In the genomic region with DNA sequence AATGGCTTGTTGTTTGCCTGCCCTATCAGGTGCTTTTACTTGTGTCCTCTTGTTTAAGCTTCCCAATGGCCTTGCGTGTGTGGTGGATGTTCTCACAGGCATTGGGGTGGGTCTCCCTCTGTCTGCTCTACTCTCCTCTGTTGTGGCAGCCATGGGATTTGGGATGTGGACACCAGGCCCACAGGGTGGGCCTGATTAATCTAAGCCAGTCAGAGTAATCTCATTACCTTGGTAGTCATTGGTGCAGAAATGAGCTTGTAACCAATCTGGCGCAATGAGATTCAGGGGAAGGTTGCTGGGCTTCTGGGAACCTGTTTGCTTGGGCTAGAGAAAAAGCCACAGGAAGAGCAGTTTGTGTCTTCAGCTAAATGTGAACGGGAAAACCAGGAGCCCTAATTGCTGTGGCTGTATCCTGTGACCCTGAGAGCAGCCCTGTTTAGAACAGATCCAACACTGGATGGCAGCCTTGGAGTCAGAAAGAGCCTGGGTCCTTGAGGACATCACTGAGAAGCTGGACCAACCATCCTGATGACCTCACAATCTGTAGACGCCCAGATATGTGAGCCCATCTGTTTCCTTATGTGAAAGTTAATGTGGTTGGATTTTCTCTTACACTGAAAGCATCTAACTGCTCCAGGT, we compare ENCODE assay signal across 12 cellular contexts.
A peak's percentile ranks its signal among the peaks of the same experiment; 100 is the strongest.
DNase-seq lines count a peak whose midpoint lies in the region; ATAC-seq and TF ChIP-seq lines count a peak whose summit lies in the region.
"Had no signal": no experiment of that assay in that cellular context is flagged by ENCODE, and none has a peak within 500 bp of the region (broad histone marks: within the 10 kb centered on the region; RNA-seq: fewer than 3 reads in every experiment).

No MANE protein-coding gene starts in this region.

- TF ChIP-seq CTCF in GM23338 (conservative IDR thresholded peaks at IDR 0.05; ENCODE audit: low read depth in 2 of 2) (peak; percentile 17 to 53; a peak in 3 of 4 replicates), esophagus squamous epithelium (IDR thresholded peaks at IDR 0.05) (peak in 1 of 6 experiments; percentile 14), breast epithelium (IDR thresholded peaks at IDR 0.05) (no peak)

- H3K9me3 Mint-ChIP-seq in GM23338, result no peaks in the 10 kb centered on the region; the same call in 1 of the 3 replicates
- H3K9me3 Mint-ChIP-seq: activated CD8-positive, alpha-beta T cell treated with anti-CD3 and anti-CD28 coated beads for 36 hours had no signal

- H3F3A ChIP-seq in GM23338 (replicated peaks; ENCODE audit: low read depth), result 0 out of 2 replicates have a peak, but pooled peaks cover 4% of the 10 kb centered on the region

- no peaks in the 10 kb centered on the region for H4K20me1 ChIP-seq in GM23338 (replicated peaks; ENCODE audit: insufficient read depth)

- H2AFZ ChIP-seq in GM23338, result no peak overlapping the region

- peaks cover 7% of the 10 kb centered on the region; the same call in 2 of the 3 replicates for H3K36me3 Mint-ChIP-seq in GM23338 (ENCODE audit: low read depth)

- H3K4me2 ChIP-seq in GM23338, result no peak overlapping the region

- no peak overlapping the region for H3K4me3 Mint-ChIP-seq in GM23338
- H3K4me3 Mint-ChIP-seq: activated CD8-positive, alpha-beta T cell treated with anti-CD3 and anti-CD28 coated beads for 36 hours had no signal

- H3K27ac Mint-ChIP-seq in GM23338, result no peak overlapping the region
- H3K27ac Mint-ChIP-seq: activated CD8-positive, alpha-beta T cell treated with anti-CD3 and anti-CD28 coated beads for 36 hours had no signal

- WGBS in esophagus squamous epithelium, 2 donors, result 64 to 72% methylated on average over 4 of the region's 4 CpGs

- H3K9me3 ChIP-seq in esophagus squamous epithelium (no peaks in the 10 kb centered on the region), breast epithelium (no peaks in the 10 kb centered on the region)
- H3K9me3 ChIP-seq: prostate gland had no signal

- H3K27ac ChIP-seq in GM23338 (ENCODE audit: low read depth) (no peak overlapping the region), esophagus squamous epithelium (peak overlapping the region in 3 of 4 donors; percentile 3 to 84 (median 48)), breast epithelium (no peak overlapping the region)
- H3K27ac ChIP-seq: prostate gland had no signal

- H3K4me3 ChIP-seq in GM23338 (no peak overlapping the region), esophagus squamous epithelium (no peak overlapping the region), breast epithelium (no peak overlapping the region)
- H3K4me3 ChIP-seq: prostate gland had no signal

- H3K36me3 ChIP-seq in GM23338 (ENCODE audit: insufficient read depth) (no peaks in the 10 kb centered on the region), esophagus squamous epithelium (no peaks in the 10 kb centered on the region), breast epithelium (no peaks in the 10 kb centered on the region)
- H3K36me3 ChIP-seq: prostate gland had no signal

- H3K4me1 Mint-ChIP-seq in GM23338, result peaks cover 56% of the 10 kb centered on the region

- in situ Hi-C loops in KBM-7 (cut with MboI; ENCODE audit: low pct_unique_long_range_greater_than_20kb, low sequenced_read_pairs), result no loop called here

- peaks cover 12% of the 10 kb centered on the region for H3K9me2 ChIP-seq in GM23338 (ENCODE audit: insufficient read depth)

- H3K27me3 ChIP-seq in GM23338 (ENCODE audit: insufficient read depth) (no peaks in the 10 kb centered on the region), esophagus squamous epithelium (no peaks in the 10 kb centered on the region), breast epithelium (no peaks in the 10 kb centered on the region)

- H3K4me1 ChIP-seq in GM23338 (ENCODE audit: insufficient read depth) (peaks cover 54% of the 10 kb centered on the region), esophagus squamous epithelium (peaks cover 8 to 71% (median 19%) of the 10 kb centered on the region in 3 donors), breast epithelium (no peaks in the 10 kb centered on the region)
- H3K4me1 ChIP-seq: prostate gland had no signal

- intact Hi-C loops in esophagus squamous epithelium (cut with DNase I), result no loop called here
- intact Hi-C loops in breast epithelium (cut with DNase I; ENCODE audit: low total_unique reads), result no loop called here

- DNase-seq in GM23338 (ENCODE audit: low spot score) (peak; percentile 14), RPMI7951 (ENCODE audit: low read depth) (peak; percentile 59), esophagus squamous epithelium (lab: John Stamatoyannopoulos, UW) (no peak), pons (ENCODE audit: low spot score) (peak; percentile 61), GM19238 (ENCODE audit: insufficient read length, low spot score) (no peak), breast epithelium (ENCODE audit: low spot score in 2 of 2) (no peak), NCI-H2081 treated with DMSO at 0.1 percent for 48 hours (lab: John Stamatoyannopoulos, UW) (no peak), KBM-7 (no peak)
- DNase-seq: activated CD8-positive, alpha-beta T cell treated with anti-CD3 and anti-CD28 coated beads for 36 hours; kidney glomerular epithelial cell; NCI-H2107 had no signal

- peak; percentile 18; the same call in 1 of the 3 replicates for ATAC-seq in GM23338
- ATAC-seq: activated CD8-positive, alpha-beta T cell treated with anti-CD3 and anti-CD28 coated beads for 36 hours had no signal

- H3K79me2 ChIP-seq in GM23338 (replicated peaks; ENCODE audit: insufficient read depth), result no peaks in the 10 kb centered on the region

- no peak for TF ChIP-seq POLR2A in esophagus squamous epithelium (IDR thresholded peaks at IDR 0.05)
- no peak for TF ChIP-seq POLR2A in breast epithelium (IDR thresholded peaks at IDR 0.05)

- peaks cover 6% of the 10 kb centered on the region for H3K27me3 Mint-ChIP-seq in GM23338 (ENCODE audit: insufficient read depth, low read depth, poor library complexity)
- H3K27me3 Mint-ChIP-seq: activated CD8-positive, alpha-beta T cell treated with anti-CD3 and anti-CD28 coated beads for 36 hours had no signal

TF ChIP-seq in GM23338, 12 proteins besides CTCF, POLR2A, EP300 and RAD21 (continues in another document):
- TF ChIP-seq EZH2 (IDR thresholded peaks at IDR 0.05; ENCODE audit: low read depth, unreplicated experiment) (no peak), ZNF114 (CRISPR knock-in tag; IDR thresholded peaks at IDR 0.05) (no peak), NANOG (IDR thresholded peaks at IDR 0.05; ENCODE audit: borderline replicate concordance) (no peak), ZNF331 (CRISPR knock-in tag; IDR thresholded peaks at IDR 0.05; ENCODE audit: low read depth) (no peak), STAT1 (IDR thresholded peaks at IDR 0.05; ENCODE audit: unreplicated experiment) (no peak), EZH2phosphoT487 (IDR thresholded peaks at IDR 0.05; ENCODE audit: unreplicated experiment) (no peak), CREB1 (CRISPR knock-in tag; IDR thresholded peaks at IDR 0.05; ENCODE audit: low read depth) (no peak), POLR2AphosphoS5 (IDR thresholded peaks at IDR 0.05; ENCODE audit: low read depth) (no peak), JUNB (IDR thresholded peaks at IDR 0.05; ENCODE audit: unreplicated experiment) (no peak)
- TF ChIP-seq, protein P1, sequence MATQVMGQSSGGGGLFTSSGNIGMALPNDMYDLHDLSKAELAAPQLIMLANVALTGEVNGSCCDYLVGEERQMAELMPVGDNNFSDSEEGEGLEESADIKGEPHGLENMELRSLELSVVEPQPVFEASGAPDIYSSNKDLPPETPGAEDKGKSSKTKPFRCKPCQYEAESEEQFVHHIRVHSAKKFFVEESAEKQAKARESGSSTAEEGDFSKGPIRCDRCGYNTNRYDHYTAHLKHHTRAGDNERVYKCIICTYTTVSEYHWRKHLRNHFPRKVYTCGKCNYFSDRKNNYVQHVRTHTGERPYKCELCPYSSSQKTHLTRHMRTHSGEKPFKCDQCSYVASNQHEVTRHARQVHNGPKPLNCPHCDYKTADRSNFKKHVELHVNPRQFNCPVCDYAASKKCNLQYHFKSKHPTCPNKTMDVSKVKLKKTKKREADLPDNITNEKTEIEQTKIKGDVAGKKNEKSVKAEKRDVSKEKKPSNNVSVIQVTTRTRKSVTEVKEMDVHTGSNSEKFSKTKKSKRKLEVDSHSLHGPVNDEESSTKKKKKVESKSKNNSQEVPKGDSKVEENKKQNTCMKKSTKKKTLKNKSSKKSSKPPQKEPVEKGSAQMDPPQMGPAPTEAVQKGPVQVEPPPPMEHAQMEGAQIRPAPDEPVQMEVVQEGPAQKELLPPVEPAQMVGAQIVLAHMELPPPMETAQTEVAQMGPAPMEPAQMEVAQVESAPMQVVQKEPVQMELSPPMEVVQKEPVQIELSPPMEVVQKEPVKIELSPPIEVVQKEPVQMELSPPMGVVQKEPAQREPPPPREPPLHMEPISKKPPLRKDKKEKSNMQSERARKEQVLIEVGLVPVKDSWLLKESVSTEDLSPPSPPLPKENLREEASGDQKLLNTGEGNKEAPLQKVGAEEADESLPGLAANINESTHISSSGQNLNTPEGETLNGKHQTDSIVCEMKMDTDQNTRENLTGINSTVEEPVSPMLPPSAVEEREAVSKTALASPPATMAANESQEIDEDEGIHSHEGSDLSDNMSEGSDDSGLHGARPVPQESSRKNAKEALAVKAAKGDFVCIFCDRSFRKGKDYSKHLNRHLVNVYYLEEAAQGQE (IDR thresholded peaks at IDR 0.05; ENCODE audit: unreplicated experiment), result no peak

Comparison
In these comparisons a context has a peak if more than half of its experiments do, and no peak if none do; other contexts are left out.
1. DNase-seq: peak in GM23338 (single experiment), RPMI7951 (single experiment) and pons (single experiment); none in esophagus squamous epithelium (single experiment), GM19238 (single experiment), breast epithelium (0 of 2), NCI-H2081 treated with DMSO at 0.1 percent for 48 hours (single experiment) and KBM-7 (single experiment).
2. H3K27ac ChIP-seq: peak in esophagus squamous epithelium (3 of 4); none in GM23338 (single experiment) and breast epithelium (0 of 2).
3. CTCF ChIP-seq: peak in GM23338 (2 of 2); none in breast epithelium (0 of 3).